In the genomic region with DNA sequence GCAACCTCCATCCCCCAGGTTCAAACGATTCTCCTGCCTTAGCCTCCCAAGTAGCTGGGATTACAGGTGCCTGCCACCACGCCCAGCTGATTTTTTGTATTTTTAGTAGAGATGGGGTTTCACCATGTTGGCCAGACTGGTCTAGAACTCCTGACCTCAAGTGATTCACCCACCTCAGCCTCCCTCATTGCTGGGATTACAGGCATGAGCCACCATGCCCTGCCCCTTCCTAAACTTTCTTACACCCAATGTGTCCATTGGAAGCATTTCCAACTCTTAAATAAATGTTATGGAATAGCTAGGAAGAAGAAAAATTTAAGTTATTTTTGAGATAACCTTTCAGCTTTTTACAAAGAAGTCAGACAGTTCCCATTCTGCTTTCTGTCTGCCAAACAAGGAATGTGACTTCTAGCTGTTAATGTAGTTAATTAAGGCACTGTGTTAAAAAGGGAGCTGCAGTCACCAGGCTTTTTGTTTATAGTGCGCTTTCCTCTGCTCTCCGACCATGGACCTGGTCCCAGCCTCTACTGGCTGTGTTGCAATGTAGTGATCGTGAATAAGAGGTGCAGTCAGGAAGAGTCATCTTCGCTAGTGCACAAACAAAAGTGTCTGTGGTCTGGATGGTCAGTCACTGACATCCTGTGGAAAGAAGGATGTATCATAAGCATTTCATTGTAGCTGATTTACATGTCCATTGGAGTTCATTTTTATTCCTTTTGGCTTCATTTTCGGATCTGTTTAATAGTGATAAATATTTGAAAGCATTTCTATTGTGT, we compare ENCODE assay signal across 10 cellular contexts. TPM values are rescaled to one million over a fixed set of nuclear protein-coding genes. Genes with fewer than 3 reads are reported as not detected.
DNase-seq lines count a peak whose midpoint lies in the region; ATAC-seq, FAIRE-seq and TF ChIP-seq lines count a peak whose summit lies in the region.
"Had no signal": no experiment of that assay in that cellular context is flagged by ENCODE, and none has a peak within 500 bp of the region (broad histone marks: within the 10 kb centered on the region; RNA-seq: fewer than 3 reads in every experiment).

No MANE protein-coding gene starts in this region.

- TF ChIP-seq CTCF in sigmoid colon (IDR thresholded peaks at IDR 0.05) (no peak), kidney (IDR thresholded peaks at IDR 0.05; ENCODE audit: borderline replicate concordance, extremely low read depth, insufficient read depth) (no peak)

- H3K27ac ChIP-seq in sigmoid colon (peak overlapping the region in 3 of 4 donors; percentile 14 to 66 (median 57)), kidney (ENCODE audit: low read depth in 2 of 2, low read length in 2 of 2) (no peak overlapping the region)
- H3K27ac ChIP-seq: VCaP had no signal

- H3K9ac ChIP-seq in kidney (ENCODE audit: low read length in 2 of 2), result no peak overlapping the region

- peak in 1 of 4 donors; percentile 6 for TF ChIP-seq EP300 in sigmoid colon (IDR thresholded peaks at IDR 0.05)

- H3K4me3 ChIP-seq in sigmoid colon (no peak overlapping the region), kidney (ENCODE audit: low read length in 2 of 2) (no peak overlapping the region)

- ATAC-seq in GM21576 (IDR thresholded peaks at IDR 0.05; ENCODE audit: unreplicated experiment), result no peak
- ATAC-seq in HG03159 (IDR thresholded peaks at IDR 0.05; ENCODE audit: unreplicated experiment), result no peak

- WGBS in sigmoid colon, 2 donors, result 80 to 85% methylated on average over 7 of the region's 7 CpGs

- intact Hi-C loops in sigmoid colon (cut with DNase I) (no loop called here), kidney (cut with DNase I) (no loop called here)

- H3K4me1 ChIP-seq in sigmoid colon, result peaks cover 0 to 74% (median 57%) of the 10 kb centered on the region in 4 donors
- peaks cover 22 to 32% of the 10 kb centered on the region in 2 donors for H3K4me1 ChIP-seq in kidney (ENCODE audit: control insufficient read depth in 1 of 2, insufficient read depth in 1 of 2, low read depth in 1 of 2, low read length in 2 of 2)

- TF ChIP-seq POLR2A in sigmoid colon (IDR thresholded peaks at IDR 0.05), result no peak

- no peak for FAIRE-seq in kidney (lab: Jason Lieb, UNC)

- H3K36me3 ChIP-seq in sigmoid colon, result peaks cover 0 to 8% (median 0%) of the 10 kb centered on the region in 4 donors
- no peaks in the 10 kb centered on the region for H3K36me3 ChIP-seq in kidney (ENCODE audit: control insufficient read depth in 1 of 2, insufficient read depth in 2 of 2, low read length in 2 of 2)

- peak; percentile 76 for DNase-seq in H4 (ENCODE audit: low spot score)
- DNase-seq in RPMI7951 (ENCODE audit: low read depth), result peak; percentile 87
- peak; percentile 82 for DNase-seq in fibroblast of gingiva (ENCODE audit: low read depth)
- peak; percentile 81 for DNase-seq in sigmoid colon
- no peak for DNase-seq in kidney
- DNase-seq: erythroblast; stimulated activated CD4-positive, alpha-beta T cell treated with anti-CD3 and anti-CD28 coated beads, Interleukin-1b, Interleukin-23, amount 100 ng/mL, for 48 hours had no signal

- no peaks in the 10 kb centered on the region for H3K27me3 ChIP-seq in sigmoid colon

- no peaks in the 10 kb centered on the region for H3K9me3 ChIP-seq in sigmoid colon
- no peaks in the 10 kb centered on the region for H3K9me3 ChIP-seq in kidney (ENCODE audit: control insufficient read depth in 1 of 2, low read length in 2 of 2)

RNA-seq across cellular contexts. Expression of gene USP10, which starts 39.7 kb away (rescaled TPM):
- total RNA-seq in H4 (2014; rRNA removed; shearing (Covaris generic)), result 48.5 and 79.5 TPM in 2 replicates
- total RNA-seq in RPMI7951 (2014; rRNA removed; shearing (Covaris generic)), result 51.1 and 54.6 TPM in 2 replicates
- total RNA-seq in sigmoid colon, result 10 to 100 TPM; 43.9 to 64.3 (median 53.1) TPM
- polyA plus RNA-seq in sigmoid colon, result 10 to 100 TPM; 17.1 to 36.7 (median 31.2) TPM
- 79.5 TPM for total RNA-seq in kidney
- 36.8 TPM for polyA plus RNA-seq in kidney (ENCODE audit: insufficient read depth, low read depth, low replicate concordance)

Comparison
In these comparisons a context has a peak if more than half of its experiments do, and no peak if none do; other contexts are left out.
1. H3K27ac ChIP-seq: peak in sigmoid colon (3 of 4); none in kidney (0 of 2).